Comparison of ENCODE assay signal across 8 cellular contexts in the genomic region with DNA sequence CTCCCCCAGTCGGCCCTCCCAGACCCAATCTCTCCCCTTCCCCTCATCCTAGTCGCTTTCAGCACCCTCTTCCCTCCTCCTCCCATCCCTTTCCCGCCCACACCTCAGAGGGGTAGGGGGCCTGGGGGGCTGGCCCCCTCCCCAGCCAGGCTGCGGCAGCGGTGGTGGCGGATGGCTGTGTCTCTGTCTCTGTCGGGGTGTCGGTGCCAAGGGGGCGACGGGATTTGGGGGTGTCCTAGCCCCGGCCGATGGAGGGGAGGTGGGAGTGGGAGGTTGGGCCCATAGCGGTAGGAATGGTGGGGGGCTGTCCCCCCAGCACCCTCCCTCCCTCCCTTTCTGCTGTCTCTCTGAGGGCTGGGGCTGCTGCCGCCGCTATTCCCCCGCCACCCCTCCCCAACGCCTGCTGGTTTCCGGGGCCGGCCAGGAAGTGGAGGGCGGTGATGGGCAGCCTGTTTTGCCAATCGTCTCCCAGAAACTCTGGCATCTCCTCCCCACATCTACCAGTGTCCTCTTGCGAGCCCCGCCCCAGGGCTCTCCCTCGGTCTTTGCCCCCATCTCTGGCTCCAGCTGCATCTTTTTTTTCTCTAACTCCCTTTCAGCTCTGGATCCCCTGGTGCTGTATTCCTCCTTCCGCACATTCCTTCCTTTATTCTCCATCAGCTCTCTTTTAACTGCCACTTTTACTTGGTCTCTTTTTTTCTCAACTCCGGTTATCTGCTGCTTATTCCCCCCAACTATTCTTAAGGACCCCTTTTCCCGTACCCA. TPM values are rescaled to one million over a fixed set of nuclear protein-coding genes. Genes with fewer than 3 reads are reported as not detected.
DNase-seq lines count a peak whose midpoint lies in the region; ATAC-seq, FAIRE-seq and TF ChIP-seq lines count a peak whose summit lies in the region.

A gene with protein sequence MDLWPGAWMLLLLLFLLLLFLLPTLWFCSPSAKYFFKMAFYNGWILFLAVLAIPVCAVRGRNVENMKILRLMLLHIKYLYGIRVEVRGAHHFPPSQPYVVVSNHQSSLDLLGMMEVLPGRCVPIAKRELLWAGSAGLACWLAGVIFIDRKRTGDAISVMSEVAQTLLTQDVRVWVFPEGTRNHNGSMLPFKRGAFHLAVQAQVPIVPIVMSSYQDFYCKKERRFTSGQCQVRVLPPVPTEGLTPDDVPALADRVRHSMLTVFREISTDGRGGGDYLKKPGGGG (minus strand): TSS at position 374 of the 765 bp plus-strand sequence. CDS start 4,588 bp downstream, outside the sequence.

- no peaks in the 10 kb centered on the region for H3K9me3 ChIP-seq in astrocyte (ENCODE audit: insufficient read depth, low read depth, low read length)
- H3K9me3 ChIP-seq in right cardiac atrium (ENCODE audit: control insufficient read depth, low read length), result no peaks in the 10 kb centered on the region

- peaks cover 31% of the 10 kb centered on the region for H4K20me1 ChIP-seq in astrocyte (ENCODE audit: insufficient read depth, low read length)

- WGBS in right cardiac atrium, result under 1% methylated on average over 27 of the region's 27 CpGs
- WGBS in urinary bladder, result under 1% methylated on average over 27 of the region's 27 CpGs

- peak within 1 kb of the TSS; percentile 91 for H3K27ac ChIP-seq in astrocyte (ENCODE audit: low read depth, low read length)
- peak within 1 kb of the TSS; percentile 98 for H3K27ac ChIP-seq in right cardiac atrium (ENCODE audit: low read length)
- peak within 1 kb of the TSS; percentile 95 for H3K27ac ChIP-seq in urinary bladder (ENCODE audit: low read depth)

- peak within 1 kb of the TSS; percentile 97 for H3K4me3 Mint-ChIP-seq in astrocyte (ENCODE audit: unreplicated experiment)

- H3K9me3 Mint-ChIP-seq in astrocyte (ENCODE audit: unreplicated experiment), result no peaks in the 10 kb centered on the region

- H3K4me1 Mint-ChIP-seq in astrocyte (ENCODE audit: low read depth, unreplicated experiment), result peaks cover 35% of the 10 kb centered on the region

- peaks cover 33% of the 10 kb centered on the region for H3K4me1 ChIP-seq in astrocyte (ENCODE audit: insufficient read depth, low read length)
- peaks cover 4% of the 10 kb centered on the region for H3K4me1 ChIP-seq in right cardiac atrium (ENCODE audit: control insufficient read depth, insufficient read depth, low read length)
- H3K4me1 ChIP-seq in urinary bladder (ENCODE audit: insufficient read depth), result peaks cover 3% of the 10 kb centered on the region

- H3K79me2 ChIP-seq in astrocyte (ENCODE audit: insufficient read depth, low read length), result peaks cover 51% of the 10 kb centered on the region

- TF ChIP-seq CTCF in GM06990 (IDR thresholded peaks at IDR 0.05; ENCODE audit: insufficient read depth, low read length, poor library complexity, severe bottlenecking), result no peak
- TF ChIP-seq CTCF in astrocyte (IDR thresholded peaks at IDR 0.05; ENCODE audit: insufficient read depth, low read depth, low read length), result no peak

- intact Hi-C loops in right cardiac atrium (cut with DNase I), result loop anchor here in 1 of 4 donors (10.0 kb wide), 1 partner anchor 51 kb away; a partner anchor contains a TSS

- peaks cover 7% of the 10 kb centered on the region for H3K36me3 Mint-ChIP-seq in astrocyte (ENCODE audit: low read depth, unreplicated experiment)

- H2AFZ ChIP-seq in astrocyte (ENCODE audit: low read depth, low read length), result peak within 1 kb of the TSS; percentile 77

- H3K9ac ChIP-seq in astrocyte (ENCODE audit: low read length), result peak within 1 kb of the TSS; percentile 98

- ATAC-seq in HG02852 (IDR thresholded peaks at IDR 0.05; ENCODE audit: unreplicated experiment) (peak; percentile 36), right cardiac atrium (peak; percentile 79)

- no peak for FAIRE-seq in astrocyte (lab: Jason Lieb, UNC)

- no peaks in the 10 kb centered on the region for H3K27me3 Mint-ChIP-seq in astrocyte (ENCODE audit: low read depth, unreplicated experiment)

- H3K27me3 ChIP-seq in GM06990 (replicated peaks; ENCODE audit: control insufficient read depth, insufficient read depth, low read length), result no peaks in the 10 kb centered on the region
- no peaks in the 10 kb centered on the region for H3K27me3 ChIP-seq in astrocyte (ENCODE audit: insufficient read depth, low read length)
- H3K27me3 ChIP-seq in right cardiac atrium (ENCODE audit: control insufficient read depth, insufficient read depth), result no peaks in the 10 kb centered on the region

- H3K4me2 ChIP-seq in astrocyte (ENCODE audit: low read length), result peak within 1 kb of the TSS; percentile 95

- peaks cover 6% of the 10 kb centered on the region for H3K36me3 ChIP-seq in GM06990 (ENCODE audit: control insufficient read depth, insufficient read depth, low read length)
- H3K36me3 ChIP-seq in astrocyte (ENCODE audit: insufficient read depth, low read length), result no peaks in the 10 kb centered on the region
- no peaks in the 10 kb centered on the region for H3K36me3 ChIP-seq in urinary bladder (ENCODE audit: insufficient read depth)

- DNase-seq in GM06990 (ENCODE audit: extremely low read depth, insufficient read length) (peak; percentile 90), NCI-H2081 treated with DMSO at 0.1 percent for 48 hours (lab: John Stamatoyannopoulos, UW) (peak; percentile 75), T-helper 9 cell (peak; percentile 94), astrocyte (ENCODE audit: low read depth) (peak; percentile 95), right cardiac atrium (peak; percentile 98 to 99 (median 99)), pulmonary artery endothelial cell (ENCODE audit: low read depth, low spot score) (peak; percentile 89)

- peak within 1 kb of the TSS; percentile 99 for H3K27ac Mint-ChIP-seq in astrocyte (ENCODE audit: unreplicated experiment)

- H3K4me3 ChIP-seq in GM06990 (replicated peaks; ENCODE audit: low read depth, low read length), result peak within 1 kb of the TSS; percentile 92
- peak within 1 kb of the TSS; percentile 86 for H3K4me3 ChIP-seq in astrocyte (ENCODE audit: insufficient read depth, low read depth, low read length)
- H3K4me3 ChIP-seq in right cardiac atrium (ENCODE audit: low read length), result peak within 1 kb of the TSS; percentile 88
- H3K4me3 ChIP-seq in urinary bladder (ENCODE audit: low read depth, low read length), result peak within 1 kb of the TSS; percentile 85

RNA-seq across cellular contexts. Expression of the gene that starts here (rescaled TPM):
- total RNA-seq in astrocyte (94.8 and 98.1 TPM in 2 replicates), right cardiac atrium (10 to 100 TPM; 56.9 to 67.2 (median 63.1) TPM), pulmonary artery endothelial cell (8.3 and 11.0 TPM in 2 replicates), urinary bladder (13.8 TPM)
- polyA plus RNA-seq in right cardiac atrium (54.9 TPM), urinary bladder (93.7 TPM)

Comparison
In these comparisons a context has a peak if more than half of its experiments do, and no peak if none do; other contexts are left out.
1. Peak in every context shown above with its lines: DNase-seq, ATAC-seq, H3K4me3 ChIP-seq and H3K27ac ChIP-seq.